1 cellular context compared by ENCODE assay signal in genomic region chr10:15395912-15396311, GRCh38.
TF ChIP-seq lines count a peak whose summit lies in the region.

No MANE protein-coding gene starts in this region.

TF ChIP-seq in IMR-90, 13 proteins besides CTCF, POLR2A, EP300 and RAD21 (continued from another document):
- TF ChIP-seq, protein P1, sequence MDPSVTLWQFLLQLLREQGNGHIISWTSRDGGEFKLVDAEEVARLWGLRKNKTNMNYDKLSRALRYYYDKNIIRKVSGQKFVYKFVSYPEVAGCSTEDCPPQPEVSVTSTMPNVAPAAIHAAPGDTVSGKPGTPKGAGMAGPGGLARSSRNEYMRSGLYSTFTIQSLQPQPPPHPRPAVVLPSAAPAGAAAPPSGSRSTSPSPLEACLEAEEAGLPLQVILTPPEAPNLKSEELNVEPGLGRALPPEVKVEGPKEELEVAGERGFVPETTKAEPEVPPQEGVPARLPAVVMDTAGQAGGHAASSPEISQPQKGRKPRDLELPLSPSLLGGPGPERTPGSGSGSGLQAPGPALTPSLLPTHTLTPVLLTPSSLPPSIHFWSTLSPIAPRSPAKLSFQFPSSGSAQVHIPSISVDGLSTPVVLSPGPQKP (IDR thresholded peaks at IDR 0.05; ENCODE audit: borderline replicate concordance, low read depth, low read length) = no peak
- TF ChIP-seq CEBPB (IDR thresholded peaks at IDR 0.05; ENCODE audit: low read depth, low read length) = no peak
- TF ChIP-seq SMC3 (IDR thresholded peaks at IDR 0.05; ENCODE audit: low read depth, low read length) = no peak
- TF ChIP-seq MAZ (IDR thresholded peaks at IDR 0.05; ENCODE audit: borderline replicate concordance, low read depth, low read length) = no peak
- no peak for TF ChIP-seq BHLHE40 (IDR thresholded peaks at IDR 0.05; ENCODE audit: low read depth, low read length)
- no peak for TF ChIP-seq NFE2L2 (IDR thresholded peaks at IDR 0.05; ENCODE audit: low read depth, low read length)
- TF ChIP-seq MAFK (IDR thresholded peaks at IDR 0.05; ENCODE audit: low read depth, low read length) = no peak
- TF ChIP-seq RCOR1 (IDR thresholded peaks at IDR 0.05; ENCODE audit: insufficient replicate concordance, low read length) = no peak
- TF ChIP-seq FOS (IDR thresholded peaks at IDR 0.05; ENCODE audit: low read depth, low read length) = no peak
